11 cellular contexts compared by ENCODE assay signal in the genomic region with DNA sequence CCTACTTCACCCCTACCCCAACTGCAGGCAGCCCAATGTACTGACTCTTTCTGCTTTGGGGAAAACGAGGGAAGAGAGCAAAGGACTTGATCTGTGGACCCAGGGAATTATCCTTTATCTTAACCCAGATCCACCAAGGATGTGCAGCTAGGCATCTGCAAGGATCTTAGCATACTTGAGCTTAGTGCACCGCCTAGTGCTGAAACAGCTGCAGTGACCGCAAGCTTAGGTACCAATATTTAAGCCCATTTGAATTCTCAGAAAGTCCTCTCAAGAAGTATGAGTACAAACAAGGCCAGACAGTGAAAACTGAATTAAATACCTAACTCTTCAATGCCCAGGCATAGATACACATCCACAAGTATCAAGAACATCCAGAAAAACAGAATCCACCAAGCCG.
DNase-seq lines count a peak whose midpoint lies in the region; ATAC-seq and TF ChIP-seq lines count a peak whose summit lies in the region.
"Had no signal": no experiment of that assay in that cellular context is flagged by ENCODE, and none has a peak within 500 bp of the region (broad histone marks: within the 10 kb centered on the region; RNA-seq: fewer than 3 reads in every experiment).

No MANE protein-coding gene starts in this region.

- peak; percentile 50 for TF ChIP-seq CTCF in OCI-LY3 (IDR thresholded peaks at IDR 0.05; ENCODE audit: low read depth, low read length)
- TF ChIP-seq CTCF in endothelial cell (IDR thresholded peaks at IDR 0.05; ENCODE audit: unreplicated experiment) = no peak
- TF ChIP-seq CTCF in retinal pigment epithelial cell (conservative IDR thresholded peaks at IDR 0.05; ENCODE audit: low read depth, low read length) = peak; percentile 21

- H3K9me3 ChIP-seq in OCI-LY3 (ENCODE audit: insufficient read depth, low read length) = 0 out of 2 replicates have a peak, but pooled peaks cover 3% of the 10 kb centered on the region

- no peaks in the 10 kb centered on the region for H3K27me3 ChIP-seq in OCI-LY3 (ENCODE audit: low read depth, low read length)

- no peak overlapping the region for H2AFZ ChIP-seq in OCI-LY3 (ENCODE audit: low read depth, low read length)

- intact Hi-C loops in activated CD4-positive, alpha-beta T cell treated with anti-CD3 and anti-CD28 coated beads, Interleukin-2, amount 10 ng/mL, durations not matched to agents 24 days and 14 days (cut with micrococcal nuclease) = no loop called here
- intact Hi-C loops in posterior vena cava (cut with DNase I) = no loop called here

- H4K20me1 ChIP-seq in OCI-LY3 (ENCODE audit: insufficient read depth, low read length) = no peaks in the 10 kb centered on the region

- H3K36me3 Mint-ChIP-seq in activated CD4-positive, alpha-beta T cell treated with anti-CD3 and anti-CD28 coated beads, Interleukin-2, amount 10 ng/mL, durations not matched to agents 24 days and 14 days (ENCODE audit: low read depth) = no peaks in the 10 kb centered on the region
- H3K36me3 Mint-ChIP-seq in activated CD4-positive, alpha-beta T cell treated with anti-CD3 and anti-CD28 coated beads, Interleukin-2, amount 10 ng/mL, durations not matched to agents 7 days and 5 days (ENCODE audit: low read depth) = no peaks in the 10 kb centered on the region
- no peaks in the 10 kb centered on the region for H3K36me3 Mint-ChIP-seq in endothelial cell (ENCODE audit: low read depth, unreplicated experiment)
- peaks cover 0 to 9% of the 10 kb centered on the region in 2 donors for H3K36me3 Mint-ChIP-seq in activated naive CD4-positive, alpha-beta T cell treated with anti-CD3 and anti-CD28 coated beads, Interleukin-2, amount 50 U/mL, for 72 hours

- no peak overlapping the region for H3K4me3 Mint-ChIP-seq in activated CD4-positive, alpha-beta T cell treated with anti-CD3 and anti-CD28 coated beads, Interleukin-2, amount 10 ng/mL, durations not matched to agents 24 days and 14 days
- no peak overlapping the region for H3K4me3 Mint-ChIP-seq in activated CD4-positive, alpha-beta T cell treated with anti-CD3 and anti-CD28 coated beads, Interleukin-2, amount 10 ng/mL, durations not matched to agents 7 days and 5 days
- no peak overlapping the region for H3K4me3 Mint-ChIP-seq in endothelial cell (ENCODE audit: unreplicated experiment)

- H3K9ac ChIP-seq in OCI-LY3 (ENCODE audit: low read length) = no peak overlapping the region

- no peak overlapping the region for H3K27ac ChIP-seq in OCI-LY3 (ENCODE audit: low read length)

- H3K4me3 ChIP-seq in OCI-LY3 (ENCODE audit: low read length) = no peak overlapping the region
- no peak overlapping the region for H3K4me3 ChIP-seq in retinal pigment epithelial cell (ENCODE audit: low read length)

- peaks cover 13% of the 10 kb centered on the region for H3K9me3 Mint-ChIP-seq in activated CD4-positive, alpha-beta T cell treated with anti-CD3 and anti-CD28 coated beads, Interleukin-2, amount 10 ng/mL, durations not matched to agents 24 days and 14 days
- H3K9me3 Mint-ChIP-seq in activated CD4-positive, alpha-beta T cell treated with anti-CD3 and anti-CD28 coated beads, Interleukin-2, amount 10 ng/mL, durations not matched to agents 7 days and 5 days = peaks cover 8% of the 10 kb centered on the region
- peaks cover 6% of the 10 kb centered on the region for H3K9me3 Mint-ChIP-seq in endothelial cell (ENCODE audit: unreplicated experiment)
- peaks cover 27 to 28% of the 10 kb centered on the region in 2 donors for H3K9me3 Mint-ChIP-seq in activated naive CD4-positive, alpha-beta T cell treated with anti-CD3 and anti-CD28 coated beads, Interleukin-2, amount 50 U/mL, for 72 hours

- no peaks in the 10 kb centered on the region for H3K27me3 Mint-ChIP-seq in activated CD4-positive, alpha-beta T cell treated with anti-CD3 and anti-CD28 coated beads, Interleukin-2, amount 10 ng/mL, durations not matched to agents 24 days and 14 days
- no peaks in the 10 kb centered on the region for H3K27me3 Mint-ChIP-seq in activated CD4-positive, alpha-beta T cell treated with anti-CD3 and anti-CD28 coated beads, Interleukin-2, amount 10 ng/mL, durations not matched to agents 7 days and 5 days
- peaks cover 1% of the 10 kb centered on the region for H3K27me3 Mint-ChIP-seq in endothelial cell (ENCODE audit: unreplicated experiment)

- CTCF ChIA-PET in activated CD4-positive, alpha-beta T cell treated with anti-CD3 and anti-CD28 coated beads, Interleukin-2, amount 10 ng/mL, durations not matched to agents 7 days and 5 days (lab: Charles Lee) = no interaction called here

- no peak overlapping the region for H3K4me2 ChIP-seq in OCI-LY3 (ENCODE audit: low read length)

- H3K4me1 ChIP-seq in OCI-LY3 (ENCODE audit: low read length) = no peaks in the 10 kb centered on the region

- DNase-seq in activated CD4-positive, alpha-beta T cell treated with anti-CD3 and anti-CD28 coated beads, Interleukin-2, amount 10 ng/mL, durations not matched to agents 24 days and 14 days = peak; percentile 11
- DNase-seq in activated CD4-positive, alpha-beta T cell treated with anti-CD3 and anti-CD28 coated beads, Interleukin-2, amount 10 ng/mL, durations not matched to agents 7 days and 5 days = no peak
- peak; percentile 15 for DNase-seq in endothelial cell (ENCODE audit: low spot score)
- no peak for DNase-seq in retinal pigment epithelial cell (ENCODE audit: low read depth)
- no peak for DNase-seq in posterior vena cava (ENCODE audit: low spot score)
- no peak for DNase-seq in activated naive CD4-positive, alpha-beta T cell treated with anti-CD3 and anti-CD28 coated beads, Interleukin-2, amount 50 U/mL, for 72 hours (ENCODE audit: low spot score in 2 of 2)
- DNase-seq in T-helper 1 cell = no peak
- DNase-seq: activated CD4-positive, alpha-beta T cell treated with anti-CD3 and anti-CD28 coated beads for 48 hours; activated naive CD4-positive, alpha-beta T cell treated with Interleukin-2 at 50 U/mL for 16 hours; Right ventricle myocardium superior had no signal

- no peaks in the 10 kb centered on the region for H3K36me3 ChIP-seq in OCI-LY3 (replicated peaks; ENCODE audit: low read depth, low read length)

- H3K4me1 Mint-ChIP-seq in activated CD4-positive, alpha-beta T cell treated with anti-CD3 and anti-CD28 coated beads, Interleukin-2, amount 10 ng/mL, durations not matched to agents 24 days and 14 days = no peaks in the 10 kb centered on the region
- H3K4me1 Mint-ChIP-seq in activated CD4-positive, alpha-beta T cell treated with anti-CD3 and anti-CD28 coated beads, Interleukin-2, amount 10 ng/mL, durations not matched to agents 7 days and 5 days = no peaks in the 10 kb centered on the region
- no peaks in the 10 kb centered on the region for H3K4me1 Mint-ChIP-seq in endothelial cell (ENCODE audit: unreplicated experiment)

- no peak for ATAC-seq in activated naive CD4-positive, alpha-beta T cell treated with anti-CD3 and anti-CD28 coated beads, Interleukin-2, amount 50 U/mL, for 72 hours

- no peak overlapping the region for H3K27ac Mint-ChIP-seq in activated CD4-positive, alpha-beta T cell treated with anti-CD3 and anti-CD28 coated beads, Interleukin-2, amount 10 ng/mL, durations not matched to agents 24 days and 14 days
- no peak overlapping the region for H3K27ac Mint-ChIP-seq in activated CD4-positive, alpha-beta T cell treated with anti-CD3 and anti-CD28 coated beads, Interleukin-2, amount 10 ng/mL, durations not matched to agents 7 days and 5 days
- no peak overlapping the region for H3K27ac Mint-ChIP-seq in endothelial cell (ENCODE audit: unreplicated experiment)
- H3K27ac Mint-ChIP-seq in activated naive CD4-positive, alpha-beta T cell treated with anti-CD3 and anti-CD28 coated beads, Interleukin-2, amount 50 U/mL, for 72 hours = no peak overlapping the region

- POLR2A ChIA-PET in activated CD4-positive, alpha-beta T cell treated with anti-CD3 and anti-CD28 coated beads, Interleukin-2, amount 10 ng/mL, durations not matched to agents 7 days and 5 days (lab: Charles Lee) = no interaction called here

- no peaks in the 10 kb centered on the region for H3K79me2 ChIP-seq in OCI-LY3 (ENCODE audit: low read length)

Comparison
In these comparisons a context has a peak if more than half of its experiments do, and no peak if none do; other contexts are left out.
1. DNase-seq: peak in activated CD4-positive, alpha-beta T cell treated with anti-CD3 and anti-CD28 coated beads, Interleukin-2, amount 10 ng/mL, durations not matched to agents 24 days and 14 days (single experiment) and endothelial cell (single experiment); none in activated CD4-positive, alpha-beta T cell treated with anti-CD3 and anti-CD28 coated beads, Interleukin-2, amount 10 ng/mL, durations not matched to agents 7 days and 5 days (single experiment), retinal pigment epithelial cell (single experiment), posterior vena cava (single experiment), activated naive CD4-positive, alpha-beta T cell treated with anti-CD3 and anti-CD28 coated beads, Interleukin-2, amount 50 U/mL, for 72 hours (0 of 2) and T-helper 1 cell (0 of 5).